Comparison of ENCODE assay signal across 8 cellular contexts in genomic region chr6:150741633-150742200, GRCh38.
DNase-seq lines count a peak whose midpoint lies in the region; FAIRE-seq and TF ChIP-seq lines count a peak whose summit lies in the region.
"Had no signal": no experiment of that assay in that cellular context is flagged by ENCODE, and none has a peak within 500 bp of the region (broad histone marks: within the 10 kb centered on the region; RNA-seq: fewer than 3 reads in every experiment).

No MANE protein-coding gene starts in this region.

- H3K9me3 ChIP-seq in uterus, result no peaks in the 10 kb centered on the region

- no peak for FAIRE-seq in GM12892 (lab: Jason Lieb, UNC)

- DNase-seq in Daoy (ENCODE audit: low read depth), result peak; percentile 27
- DNase-seq in GM20000 (ENCODE audit: low spot score), result peak; percentile 42
- no peak for DNase-seq in astrocyte of the cerebellum (ENCODE audit: low read depth)
- DNase-seq in lung microvascular endothelial cell (ENCODE audit: low read depth in 2 of 2), result peak; percentile 32 to 56
- DNase-seq in uterus, result no peak
- no peak for DNase-seq in GM12892 (ENCODE audit: insufficient read length)
- no peak for DNase-seq in GOT3 (lab: John Stamatoyannopoulos, UW)
- DNase-seq: activated naive CD8-positive, alpha-beta T cell treated with anti-CD3 and anti-CD28 coated beads, Interleukin-2, amount 10 ng/mL, durations not matched to agents 7 days and 5 days had no signal

- intact Hi-C loops in uterus (cut with DNase I; ENCODE audit: low total_unique reads), result no loop called here

- no peak overlapping the region for H3K27ac ChIP-seq in uterus

- H3K4me1 ChIP-seq in uterus, result no peaks in the 10 kb centered on the region

- TF ChIP-seq POLR2A in uterus (IDR thresholded peaks at IDR 0.05), result no peak
- TF ChIP-seq POLR2A in GM12892 (IDR thresholded peaks at IDR 0.05; ENCODE audit: low read depth, low read length), result no peak

- no peaks in the 10 kb centered on the region for H3K27me3 ChIP-seq in uterus

- H3K4me3 ChIP-seq in astrocyte of the cerebellum (ENCODE audit: low read depth, low read length), result no peak overlapping the region
- no peak overlapping the region for H3K4me3 ChIP-seq in uterus

- H3K36me3 ChIP-seq in uterus, result no peaks in the 10 kb centered on the region

- in situ Hi-C loops in astrocyte of the cerebellum (cut with HindIII; ENCODE audit: low sequenced_read_pairs), result no loop called here

- TF ChIP-seq CTCF in GM20000 (IDR thresholded peaks at IDR 0.05; ENCODE audit: extremely low read depth, missing control alignments), result peak; percentile 39
- peak; percentile 14 for TF ChIP-seq CTCF in astrocyte of the cerebellum (IDR thresholded peaks at IDR 0.05; ENCODE audit: low read depth, low read length, missing control alignments)
- TF ChIP-seq CTCF in uterus (IDR thresholded peaks at IDR 0.05), result peak in 1 of 4 experiments; percentile 3

Comparison
In these comparisons a context has a peak if more than half of its experiments do, and no peak if none do; other contexts are left out.
1. DNase-seq: peak in Daoy (single experiment), GM20000 (single experiment) and lung microvascular endothelial cell (2 of 2); none in astrocyte of the cerebellum (single experiment), uterus (0 of 2), GM12892 (single experiment) and GOT3 (single experiment).